2 cellular contexts compared by ENCODE assay signal in the genomic region with DNA sequence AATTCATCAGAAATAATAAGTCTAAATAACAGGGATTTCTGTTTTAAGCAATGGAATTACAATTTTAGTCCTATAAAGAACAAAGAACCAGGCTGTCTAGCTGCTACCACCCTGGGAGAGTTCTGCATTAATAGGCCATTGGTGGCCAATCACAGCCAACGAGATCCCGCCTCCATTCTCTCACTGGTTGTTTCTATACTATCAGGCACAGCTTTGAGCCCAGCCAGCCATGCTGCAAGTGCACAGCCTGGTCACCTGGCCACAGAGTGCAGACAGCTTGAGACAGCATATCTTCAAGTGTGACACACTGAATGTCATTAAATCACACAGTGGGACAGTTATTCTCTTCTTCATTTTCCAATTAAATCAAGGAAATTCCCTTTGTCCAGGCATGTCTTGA.
TF ChIP-seq lines count a peak whose summit lies in the region.

No MANE protein-coding gene starts in this region.

TF ChIP-seq in Ishikawa, 13 proteins besides CTCF, POLR2A, EP300 and RAD21 (continued from another document):
- TF ChIP-seq, protein P1, sequence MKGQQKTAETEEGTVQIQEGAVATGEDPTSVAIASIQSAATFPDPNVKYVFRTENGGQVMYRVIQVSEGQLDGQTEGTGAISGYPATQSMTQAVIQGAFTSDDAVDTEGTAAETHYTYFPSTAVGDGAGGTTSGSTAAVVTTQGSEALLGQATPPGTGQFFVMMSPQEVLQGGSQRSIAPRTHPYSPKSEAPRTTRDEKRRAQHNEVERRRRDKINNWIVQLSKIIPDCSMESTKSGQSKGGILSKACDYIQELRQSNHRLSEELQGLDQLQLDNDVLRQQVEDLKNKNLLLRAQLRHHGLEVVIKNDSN (IDR thresholded peaks at IDR 0.05) = peak; percentile 62

TF ChIP-seq in K562, 482 proteins besides CTCF, POLR2A, EP300 and RAD21 (continued from another document):
- peak; percentile 71 for TF ChIP-seq RBM25 (IDR thresholded peaks at IDR 0.05; ENCODE audit: low read depth, low read length, severe bottlenecking)
- TF ChIP-seq NEUROD1 (IDR thresholded peaks at IDR 0.05; ENCODE audit: borderline replicate concordance, low read depth, low read length, partially characterized antibody) = no peak
- no peak for TF ChIP-seq POLR2B (IDR thresholded peaks at IDR 0.05; ENCODE audit: low read depth, partially characterized antibody)
- peak; percentile 84 for TF ChIP-seq NFYB (IDR thresholded peaks at IDR 0.05; ENCODE audit: extremely low read depth, insufficient read length)
- TF ChIP-seq EGR1 (conservative IDR thresholded peaks at IDR 0.05) = no peak
- TF ChIP-seq ZEB2 (IDR thresholded peaks at IDR 0.05) = no peak
- TF ChIP-seq ZNF146 (CRISPR knock-in tag; IDR thresholded peaks at IDR 0.05; ENCODE audit: unreplicated experiment) = no peak
- 0 out of 2 replicates have a peak, but pooled peaks have one; percentile 23 for TF ChIP-seq ZKSCAN1 (IDR thresholded peaks at IDR 0.05; ENCODE audit: low read depth, low read length)
- no peak for TF ChIP-seq ILF3 (IDR thresholded peaks at IDR 0.05; ENCODE audit: borderline replicate concordance)
- TF ChIP-seq LARP7 (IDR thresholded peaks at IDR 0.05) = no peak
- TF ChIP-seq MTA2 (IDR thresholded peaks at IDR 0.05; ENCODE audit: low read depth) = no peak
- no peak for TF ChIP-seq DACH1 (IDR thresholded peaks at IDR 0.05; ENCODE audit: partially characterized antibody)
- peak; percentile 57 for TF ChIP-seq MEIS2 (IDR thresholded peaks at IDR 0.05; ENCODE audit: partially characterized antibody)
- TF ChIP-seq RCOR1 (IDR thresholded peaks at IDR 0.05; ENCODE audit: borderline replicate concordance in 1 of 2, low read depth in 2 of 2, low read length in 2 of 2) = no peak
- peak; percentile 33 for TF ChIP-seq SP2 (IDR thresholded peaks at IDR 0.05; ENCODE audit: extremely low read depth, low read depth, low read length, poor library complexity, severe bottlenecking)
- TF ChIP-seq, protein P2, sequence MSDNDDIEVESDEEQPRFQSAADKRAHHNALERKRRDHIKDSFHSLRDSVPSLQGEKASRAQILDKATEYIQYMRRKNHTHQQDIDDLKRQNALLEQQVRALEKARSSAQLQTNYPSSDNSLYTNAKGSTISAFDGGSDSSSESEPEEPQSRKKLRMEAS (CRISPR knock-in tag; IDR thresholded peaks at IDR 0.05) = no peak
- TF ChIP-seq, protein P3, sequence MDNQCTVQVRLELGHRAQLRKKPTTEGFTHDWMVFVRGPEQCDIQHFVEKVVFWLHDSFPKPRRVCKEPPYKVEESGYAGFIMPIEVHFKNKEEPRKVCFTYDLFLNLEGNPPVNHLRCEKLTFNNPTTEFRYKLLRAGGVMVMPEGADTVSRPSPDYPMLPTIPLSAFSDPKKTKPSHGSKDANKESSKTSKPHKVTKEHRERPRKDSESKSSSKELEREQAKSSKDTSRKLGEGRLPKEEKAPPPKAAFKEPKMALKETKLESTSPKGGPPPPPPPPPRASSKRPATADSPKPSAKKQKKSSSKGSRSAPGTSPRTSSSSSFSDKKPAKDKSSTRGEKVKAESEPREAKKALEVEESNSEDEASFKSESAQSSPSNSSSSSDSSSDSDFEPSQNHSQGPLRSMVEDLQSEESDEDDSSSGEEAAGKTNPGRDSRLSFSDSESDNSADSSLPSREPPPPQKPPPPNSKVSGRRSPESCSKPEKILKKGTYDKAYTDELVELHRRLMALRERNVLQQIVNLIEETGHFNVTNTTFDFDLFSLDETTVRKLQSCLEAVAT (IDR thresholded peaks at IDR 0.05) = no peak
- TF ChIP-seq CBX2 (IDR thresholded peaks at IDR 0.05; ENCODE audit: insufficient read depth, low read length, poor library complexity, severe bottlenecking) = no peak
- TF ChIP-seq SRF (CRISPR knock-in tag; IDR thresholded peaks at IDR 0.05) = peak in 1 of 2 experiments; percentile 51; a peak in 1 of 4 replicates
- TF ChIP-seq PBX2 (CRISPR knock-in tag; IDR thresholded peaks at IDR 0.05; ENCODE audit: low read depth) = no peak
- 0 out of 2 replicates have a peak, but pooled peaks have one; percentile 29 for TF ChIP-seq PBX2 (tag; conservative IDR thresholded peaks at IDR 0.05; ENCODE audit: low read depth)
- TF ChIP-seq, protein P4, sequence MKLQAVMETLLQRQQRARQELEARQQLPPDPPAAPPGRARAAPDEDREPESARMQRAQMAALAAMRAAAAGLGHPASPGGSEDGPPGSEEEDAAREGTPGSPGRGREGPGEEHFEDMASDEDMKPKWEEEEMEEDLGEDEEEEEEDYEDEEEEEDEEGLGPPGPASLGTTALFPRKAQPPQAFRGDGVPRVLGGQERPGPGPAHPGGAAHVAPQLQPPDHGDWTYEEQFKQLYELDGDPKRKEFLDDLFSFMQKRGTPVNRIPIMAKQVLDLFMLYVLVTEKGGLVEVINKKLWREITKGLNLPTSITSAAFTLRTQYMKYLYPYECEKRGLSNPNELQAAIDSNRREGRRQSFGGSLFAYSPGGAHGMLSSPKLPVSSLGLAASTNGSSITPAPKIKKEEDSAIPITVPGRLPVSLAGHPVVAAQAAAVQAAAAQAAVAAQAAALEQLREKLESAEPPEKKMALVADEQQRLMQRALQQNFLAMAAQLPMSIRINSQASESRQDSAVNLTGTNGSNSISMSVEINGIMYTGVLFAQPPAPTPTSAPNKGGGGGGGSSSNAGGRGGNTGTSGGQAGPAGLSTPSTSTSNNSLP (IDR thresholded peaks at IDR 0.05; ENCODE audit: borderline replicate concordance, low read depth, low read length) = no peak
- TF ChIP-seq CBX5 (IDR thresholded peaks at IDR 0.05; ENCODE audit: borderline replicate concordance, low read depth) = no peak
- TF ChIP-seq RNF219 (CRISPR knock-in tag; IDR thresholded peaks at IDR 0.05) = no peak
